ENCODE assay signal across 21 cellular contexts in genomic region chr21:21103692-21104091, GRCh38.
DNase-seq lines count a peak whose midpoint lies in the region; FAIRE-seq and TF ChIP-seq lines count a peak whose summit lies in the region.
"Had no signal": no experiment of that assay in that cellular context is flagged by ENCODE, and none has a peak within 500 bp of the region (broad histone marks: within the 10 kb centered on the region; RNA-seq: fewer than 3 reads in every experiment).

No MANE protein-coding gene starts in this region.

- H3K36me3 ChIP-seq in SU-DHL-6 (ENCODE audit: low read length) = no peaks in the 10 kb centered on the region
- H3K36me3 ChIP-seq: BE2C had no signal

- H3F3A ChIP-seq in SU-DHL-6 (ENCODE audit: insufficient read depth) = no peaks in the 10 kb centered on the region

- peak overlapping the region; percentile 14 for H3K4me3 Mint-ChIP-seq in neural crest cell
- H3K4me3 Mint-ChIP-seq: CD4-positive, CD25-positive, alpha-beta regulatory T cell; CD8-positive, alpha-beta memory T cell had no signal

- FAIRE-seq in RCC 7860 (lab: Jason Lieb, UNC) = no peak
- FAIRE-seq: A204.1, GM12892, GM18507 had no signal

- TF ChIP-seq CTCF in SU-DHL-6 (IDR thresholded peaks at IDR 0.05; ENCODE audit: insufficient read depth, low read length, poor library complexity, severe bottlenecking) = no peak
- no peak for TF ChIP-seq CTCF in neural crest cell (conservative IDR thresholded peaks at IDR 0.05)

- no peaks in the 10 kb centered on the region for H3K79me2 ChIP-seq in SU-DHL-6 (ENCODE audit: insufficient read depth, low read length)

- H2AFZ ChIP-seq in SU-DHL-6 (ENCODE audit: low read depth, low read length, severe bottlenecking) = peak overlapping the region; percentile 53
- H2AFZ ChIP-seq: GM23248 had no signal

- H3K27me3 ChIP-seq in SU-DHL-6 (ENCODE audit: low read length) = no peaks in the 10 kb centered on the region
- H3K27me3 ChIP-seq: BE2C had no signal

- DNase-seq in neural crest cell (ENCODE audit: low read depth, low spot score) = no peak
- DNase-seq in DMS53 (lab: John Stamatoyannopoulos, UW) = no peak
- no peak for DNase-seq in RCC 7860 (ENCODE audit: low spot score)
- DNase-seq in SKM-1 treated with dmso at 0.1 percent for 144 hours (lab: John Stamatoyannopoulos, UW; ENCODE audit: unreplicated experiment) = no peak
- DNase-seq in activated CD4-positive, alpha-beta T cell treated with anti-CD3 and anti-CD28 coated beads, Interleukin-2, amount 50 U/mL, for 48 hours = no peak
- DNase-seq: ACHN; BE2C; C1 segment of cervical spinal cord; CD4-positive, CD25-positive, alpha-beta regulatory T cell; CD8-positive, alpha-beta memory T cell; COR-L47; DMS79; GDM1; GM23248; HCEC 1CT had no signal

- H3K9me2 ChIP-seq in SU-DHL-6 (replicated peaks; ENCODE audit: insufficient read depth, low read length) = no peaks in the 10 kb centered on the region

- no peaks in the 10 kb centered on the region for H3K9me3 ChIP-seq in SU-DHL-6 (ENCODE audit: insufficient read depth, low read length)
- H3K9me3 ChIP-seq: BE2C had no signal

- H3K9ac ChIP-seq in SU-DHL-6 (ENCODE audit: low read length) = no peak overlapping the region
- H3K9ac ChIP-seq: GM23248 had no signal

- H3K36me3 Mint-ChIP-seq in neural crest cell (ENCODE audit: low read depth) = no peaks in the 10 kb centered on the region
- H3K36me3 Mint-ChIP-seq: CD4-positive, CD25-positive, alpha-beta regulatory T cell; CD8-positive, alpha-beta memory T cell had no signal

- H3K27ac ChIP-seq in SU-DHL-6 (ENCODE audit: low read depth, low read length) = no peak overlapping the region
- peak overlapping the region; percentile 41 for H3K27ac ChIP-seq in cingulate gyrus (ENCODE audit: low read depth, low read length)
- H3K27ac ChIP-seq: GM23248, HL-60 had no signal

- peaks cover 43% of the 10 kb centered on the region for H3K4me1 Mint-ChIP-seq in neural crest cell
- H3K4me1 Mint-ChIP-seq: CD4-positive, CD25-positive, alpha-beta regulatory T cell; CD8-positive, alpha-beta memory T cell had no signal

- H3K4me2 ChIP-seq in SU-DHL-6 (ENCODE audit: low read depth, low read length, poor library complexity, severe bottlenecking) = no peak overlapping the region

- no peaks in the 10 kb centered on the region for H3K9me3 Mint-ChIP-seq in neural crest cell

- no peak overlapping the region for H3K4me3 ChIP-seq in SU-DHL-6 (ENCODE audit: insufficient read depth, low read length, poor library complexity, severe bottlenecking)
- H3K4me3 ChIP-seq: GM23248 had no signal

- peak overlapping the region; percentile 47 for H3K27ac Mint-ChIP-seq in neural crest cell (ENCODE audit: unreplicated experiment)
- H3K27ac Mint-ChIP-seq: CD8-positive, alpha-beta memory T cell had no signal

- H3K27me3 Mint-ChIP-seq in neural crest cell (ENCODE audit: low read depth) = no peaks in the 10 kb centered on the region
- H3K27me3 Mint-ChIP-seq: CD4-positive, CD25-positive, alpha-beta regulatory T cell; CD8-positive, alpha-beta memory T cell had no signal

- H4K20me1 ChIP-seq in SU-DHL-6 (ENCODE audit: low read depth, low read length) = no peaks in the 10 kb centered on the region
